8 cellular contexts compared by ENCODE assay signal in genomic region chr17:47830396-47830907, GRCh38.
DNase-seq lines count a peak whose midpoint lies in the region; ATAC-seq and TF ChIP-seq lines count a peak whose summit lies in the region.

No MANE protein-coding gene starts in this region.

- H2AFZ ChIP-seq in SU-DHL-6 (ENCODE audit: low read depth, low read length, severe bottlenecking), result no peak overlapping the region

- TF ChIP-seq CTCF in GM12864 (IDR thresholded peaks at IDR 0.05; ENCODE audit: low read depth, low read length, missing control alignments) (no peak), SU-DHL-6 (IDR thresholded peaks at IDR 0.05; ENCODE audit: insufficient read depth, low read length, poor library complexity, severe bottlenecking) (no peak), fibroblast of pulmonary artery (IDR thresholded peaks at IDR 0.05; ENCODE audit: low read length, missing control alignments) (no peak), retinal pigment epithelial cell (conservative IDR thresholded peaks at IDR 0.05; ENCODE audit: low read depth, low read length) (no peak)

- H3K79me2 ChIP-seq in SU-DHL-6 (ENCODE audit: insufficient read depth, low read length), result peaks cover 14% of the 10 kb centered on the region

- H3K9me3 ChIP-seq in SU-DHL-6 (ENCODE audit: insufficient read depth, low read length), result no peaks in the 10 kb centered on the region

- no peak for DNase-seq in GM12864 (ENCODE audit: low read depth)
- no peak for DNase-seq in fibroblast of pulmonary artery (ENCODE audit: low read depth)
- no peak for DNase-seq in retinal pigment epithelial cell (ENCODE audit: low read depth)
- no peak for DNase-seq in stimulated activated CD4-positive, alpha-beta T cell treated with anti-CD3 and anti-CD28 coated beads, Interleukin-2, amount 100 ng/mL, for 24 hours
- no peak for DNase-seq in DMS114 treated with DMSO at 0.1 percent for 48 hours (lab: John Stamatoyannopoulos, UW; ENCODE audit: unreplicated experiment)

- peak overlapping the region; percentile 82 for H3K4me3 ChIP-seq in GM12864 (ENCODE audit: low read depth, low read length)
- peak overlapping the region; percentile 82 for H3K4me3 ChIP-seq in SU-DHL-6 (ENCODE audit: insufficient read depth, low read length, poor library complexity, severe bottlenecking)
- H3K4me3 ChIP-seq in fibroblast of pulmonary artery (replicated peaks; ENCODE audit: low read depth, low read length), result peak overlapping the region; percentile 98
- peak overlapping the region; percentile 92 for H3K4me3 ChIP-seq in retinal pigment epithelial cell (ENCODE audit: low read length)

- H3K36me3 ChIP-seq in SU-DHL-6 (ENCODE audit: low read length), result peaks cover 2% of the 10 kb centered on the region; the same call in 1 of the 2 replicates

- no peaks in the 10 kb centered on the region for H4K20me1 ChIP-seq in SU-DHL-6 (ENCODE audit: low read depth, low read length)

- H3K27ac ChIP-seq in SU-DHL-6 (ENCODE audit: low read depth, low read length), result no peak overlapping the region

- no peak for ATAC-seq in GM18873 (IDR thresholded peaks at IDR 0.05; ENCODE audit: low FRiP score, unreplicated experiment)
- ATAC-seq in HG02884 (IDR thresholded peaks at IDR 0.05; ENCODE audit: unreplicated experiment), result no peak

- peak overlapping the region; percentile 78 for H3K9ac ChIP-seq in SU-DHL-6 (ENCODE audit: low read length)

- peak overlapping the region; percentile 99 for H3K4me2 ChIP-seq in SU-DHL-6 (ENCODE audit: low read depth, low read length, poor library complexity, severe bottlenecking)

- H3F3A ChIP-seq in SU-DHL-6 (ENCODE audit: insufficient read depth), result no peaks in the 10 kb centered on the region

- no peaks in the 10 kb centered on the region for H3K9me2 ChIP-seq in SU-DHL-6 (replicated peaks; ENCODE audit: insufficient read depth, low read length)

- H3K27me3 ChIP-seq in SU-DHL-6 (ENCODE audit: low read length), result no peaks in the 10 kb centered on the region
